In the genomic region with DNA sequence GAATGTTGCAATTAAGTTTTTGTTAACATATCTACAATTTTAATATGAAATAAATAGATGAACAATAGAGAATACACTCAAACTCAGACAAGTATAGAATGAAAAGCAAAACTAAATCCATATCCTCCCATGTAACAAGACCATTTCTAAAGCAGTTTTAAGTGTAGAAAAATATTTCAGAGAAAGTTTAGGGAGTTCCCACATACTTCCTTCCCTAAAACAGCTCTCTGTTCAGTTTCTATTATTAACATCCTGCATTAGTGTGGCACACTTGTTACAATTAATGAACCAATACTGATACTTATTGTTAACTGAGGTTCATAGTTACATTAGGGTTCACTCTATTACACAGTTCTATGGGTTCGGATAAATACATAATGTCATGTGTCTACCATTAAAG, we compare ENCODE assay signal across 10 cellular contexts. TPM values are rescaled to one million over a fixed set of nuclear protein-coding genes. Genes with fewer than 3 reads are reported as not detected.
"Had no signal": no experiment of that assay in that cellular context is flagged by ENCODE, and none has a peak within 500 bp of the region (broad histone marks: within the 10 kb centered on the region; RNA-seq: fewer than 3 reads in every experiment).

No MANE protein-coding gene starts in this region.

- H3K4me3 Mint-ChIP-seq: HFFc6 had no signal

- DNase-seq: GM23248, GOT3, H7, HFFc6, KBM-7 had no signal

- H3K27ac Mint-ChIP-seq: HFFc6 had no signal

- H3K27me3 Mint-ChIP-seq: IgD-negative memory B cell had no signal

- H3K9me3 Mint-ChIP-seq: HFFc6, IgD-negative memory B cell had no signal

- ATAC-seq: HCT116, HepG2 had no signal

RNA-seq across cellular contexts. Expression of gene HLA-DRB5, which starts 38.4 kb away (rescaled TPM):
- total RNA-seq: GM23248, H4, HepG2, HFFc6, HT1080 had no signal
- polyA plus RNA-seq: HepG2 had no signal

RNA-seq across cellular contexts. Expression of gene HLA-DRA, which starts 52.0 kb away (rescaled TPM):
- total RNA-seq: GM23248, H7, HepG2, HFFc6 had no signal
- polyA plus RNA-seq: HepG2 had no signal
